Comparison of ENCODE assay signal across 1 cellular context in genomic region chr15:60660290-60661051, GRCh38.
A peak's percentile ranks its signal among the peaks of the same experiment; 100 is the strongest.
TF ChIP-seq lines count a peak whose summit lies in the region.

No MANE protein-coding gene starts in this region.

TF ChIP-seq in GM12878, 131 proteins besides CTCF, POLR2A, EP300 and RAD21 (continued from another document and continues in another):
- TF ChIP-seq, protein P1, sequence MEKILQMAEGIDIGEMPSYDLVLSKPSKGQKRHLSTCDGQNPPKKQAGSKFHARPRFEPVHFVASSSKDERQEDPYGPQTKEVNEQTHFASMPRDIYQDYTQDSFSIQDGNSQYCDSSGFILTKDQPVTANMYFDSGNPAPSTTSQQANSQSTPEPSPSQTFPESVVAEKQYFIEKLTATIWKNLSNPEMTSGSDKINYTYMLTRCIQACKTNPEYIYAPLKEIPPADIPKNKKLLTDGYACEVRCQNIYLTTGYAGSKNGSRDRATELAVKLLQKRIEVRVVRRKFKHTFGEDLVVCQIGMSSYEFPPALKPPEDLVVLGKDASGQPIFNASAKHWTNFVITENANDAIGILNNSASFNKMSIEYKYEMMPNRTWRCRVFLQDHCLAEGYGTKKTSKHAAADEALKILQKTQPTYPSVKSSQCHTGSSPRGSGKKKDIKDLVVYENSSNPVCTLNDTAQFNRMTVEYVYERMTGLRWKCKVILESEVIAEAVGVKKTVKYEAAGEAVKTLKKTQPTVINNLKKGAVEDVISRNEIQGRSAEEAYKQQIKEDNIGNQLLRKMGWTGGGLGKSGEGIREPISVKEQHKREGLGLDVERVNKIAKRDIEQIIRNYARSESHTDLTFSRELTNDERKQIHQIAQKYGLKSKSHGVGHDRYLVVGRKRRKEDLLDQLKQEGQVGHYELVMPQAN (conservative IDR thresholded peaks at IDR 0.05), result no peak
- TF ChIP-seq TCF12 (IDR thresholded peaks at IDR 0.05; ENCODE audit: low read depth, low read length) (no peak), FOXM1 (IDR thresholded peaks at IDR 0.05; ENCODE audit: low read depth, low read length) (no peak; the same call in 1 of the 2 replicates), MYB (IDR thresholded peaks at IDR 0.05; ENCODE audit: borderline replicate concordance, low read depth, low read length) (no peak), POLR2AphosphoS5 (IDR thresholded peaks at IDR 0.05; ENCODE audit: low read length) (no peak), ZNF592 (IDR thresholded peaks at IDR 0.05) (no peak), STAT1 (conservative IDR thresholded peaks at IDR 0.05) (no peak), SUPT20H (IDR thresholded peaks at IDR 0.05; ENCODE audit: borderline replicate concordance, control insufficient read depth, low read depth, low read length) (no peak), DPF2 (IDR thresholded peaks at IDR 0.05) (peak; percentile 38; the same call in 1 of the 2 replicates), IKZF1 (conservative IDR thresholded peaks at IDR 0.05) (peak; percentile 67), USF2 (IDR thresholded peaks at IDR 0.05; ENCODE audit: borderline replicate concordance, low read depth, low read length) (no peak), FOS (IDR thresholded peaks at IDR 0.05; ENCODE audit: borderline replicate concordance, extremely low read depth, insufficient read length) (no peak), ZBTB33 (IDR thresholded peaks at IDR 0.05) (no peak), GATAD2B (conservative IDR thresholded peaks at IDR 0.05; ENCODE audit: low read depth) (no peak), YBX1 (IDR thresholded peaks at IDR 0.05) (no peak), BCL3 (IDR thresholded peaks at IDR 0.05; ENCODE audit: borderline replicate concordance, insufficient read depth, low read depth, low read length, poor library complexity, severe bottlenecking) (no peak), IRF3 (IDR thresholded peaks at IDR 0.05) (no peak), KLF5 (IDR thresholded peaks at IDR 0.05; ENCODE audit: partially characterized antibody) (no peak), ETV6 (conservative IDR thresholded peaks at IDR 0.05 in 1 of 2, IDR thresholded peaks at IDR 0.05 in 1 of 2; ENCODE audit: borderline replicate concordance in 1 of 2, low read depth in 1 of 2) (no peak), PAX8 (IDR thresholded peaks at IDR 0.05) (no peak), CEBPZ (IDR thresholded peaks at IDR 0.05; ENCODE audit: low read depth, low read length) (no peak), MXI1 (IDR thresholded peaks at IDR 0.05; ENCODE audit: low read depth, low read length) (no peak), HDAC6 (IDR thresholded peaks at IDR 0.05; ENCODE audit: unreplicated experiment) (no peak), CBX5 (IDR thresholded peaks at IDR 0.05; ENCODE audit: low read depth) (no peak), SIX5 (IDR thresholded peaks at IDR 0.05; ENCODE audit: low read depth, low read length, severe bottlenecking) (no peak), SMAD5 (IDR thresholded peaks at IDR 0.05; ENCODE audit: low read depth) (no peak), ZNF24 (IDR thresholded peaks at IDR 0.05) (no peak), SMC3 (IDR thresholded peaks at IDR 0.05; ENCODE audit: borderline replicate concordance, low read length) (no peak), NRF1 (conservative IDR thresholded peaks at IDR 0.05; ENCODE audit: low read depth, low read length) (no peak), SMARCA5 (IDR thresholded peaks at IDR 0.05) (no peak), CREM (IDR thresholded peaks at IDR 0.05; ENCODE audit: low read depth) (0 out of 2 replicates have a peak, but pooled peaks have one; percentile 35)
- TF ChIP-seq, protein P2, sequence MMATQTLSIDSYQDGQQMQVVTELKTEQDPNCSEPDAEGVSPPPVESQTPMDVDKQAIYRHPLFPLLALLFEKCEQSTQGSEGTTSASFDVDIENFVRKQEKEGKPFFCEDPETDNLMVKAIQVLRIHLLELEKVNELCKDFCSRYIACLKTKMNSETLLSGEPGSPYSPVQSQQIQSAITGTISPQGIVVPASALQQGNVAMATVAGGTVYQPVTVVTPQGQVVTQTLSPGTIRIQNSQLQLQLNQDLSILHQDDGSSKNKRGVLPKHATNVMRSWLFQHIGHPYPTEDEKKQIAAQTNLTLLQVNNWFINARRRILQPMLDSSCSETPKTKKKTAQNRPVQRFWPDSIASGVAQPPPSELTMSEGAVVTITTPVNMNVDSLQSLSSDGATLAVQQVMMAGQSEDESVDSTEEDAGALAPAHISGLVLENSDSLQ (IDR thresholded peaks at IDR 0.05), result no peak
- TF ChIP-seq, protein P3, sequence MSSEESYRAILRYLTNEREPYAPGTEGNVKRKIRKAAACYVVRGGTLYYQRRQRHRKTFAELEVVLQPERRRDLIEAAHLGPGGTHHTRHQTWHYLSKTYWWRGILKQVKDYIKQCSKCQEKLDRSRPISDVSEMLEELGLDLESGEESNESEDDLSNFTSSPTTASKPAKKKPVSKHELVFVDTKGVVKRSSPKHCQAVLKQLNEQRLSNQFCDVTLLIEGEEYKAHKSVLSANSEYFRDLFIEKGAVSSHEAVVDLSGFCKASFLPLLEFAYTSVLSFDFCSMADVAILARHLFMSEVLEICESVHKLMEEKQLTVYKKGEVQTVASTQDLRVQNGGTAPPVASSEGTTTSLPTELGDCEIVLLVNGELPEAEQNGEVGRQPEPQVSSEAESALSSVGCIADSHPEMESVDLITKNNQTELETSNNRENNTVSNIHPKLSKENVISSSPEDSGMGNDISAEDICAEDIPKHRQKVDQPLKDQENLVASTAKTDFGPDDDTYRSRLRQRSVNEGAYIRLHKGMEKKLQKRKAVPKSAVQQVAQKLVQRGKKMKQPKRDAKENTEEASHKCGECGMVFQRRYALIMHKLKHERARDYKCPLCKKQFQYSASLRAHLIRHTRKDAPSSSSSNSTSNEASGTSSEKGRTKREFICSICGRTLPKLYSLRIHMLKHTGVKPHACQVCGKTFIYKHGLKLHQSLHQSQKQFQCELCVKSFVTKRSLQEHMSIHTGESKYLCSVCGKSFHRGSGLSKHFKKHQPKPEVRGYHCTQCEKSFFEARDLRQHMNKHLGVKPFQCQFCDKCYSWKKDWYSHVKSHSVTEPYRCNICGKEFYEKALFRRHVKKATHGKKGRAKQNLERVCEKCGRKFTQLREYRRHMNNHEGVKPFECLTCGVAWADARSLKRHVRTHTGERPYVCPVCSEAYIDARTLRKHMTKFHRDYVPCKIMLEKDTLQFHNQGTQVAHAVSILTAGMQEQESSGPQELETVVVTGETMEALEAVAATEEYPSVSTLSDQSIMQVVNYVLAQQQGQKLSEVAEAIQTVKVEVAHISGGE (CRISPR knock-in tag; IDR thresholded peaks at IDR 0.05), result no peak
